20 cellular contexts compared by ENCODE assay signal in genomic region chr5:112710896-112711295, GRCh38. TPM values are rescaled to one million over a fixed set of nuclear protein-coding genes. Genes with fewer than 3 reads are reported as not detected.
DNase-seq lines count a peak whose midpoint lies in the region; ATAC-seq and TF ChIP-seq lines count a peak whose summit lies in the region.
"Had no signal": no experiment of that assay in that cellular context is flagged by ENCODE, and none has a peak within 500 bp of the region (broad histone marks: within the 10 kb centered on the region; RNA-seq: fewer than 3 reads in every experiment).

No MANE protein-coding gene starts in this region.

- peaks cover 34% of the 10 kb centered on the region for H3K36me3 ChIP-seq in Karpas-422 (ENCODE audit: insufficient read depth, low read length)
- H3K36me3 ChIP-seq in endocrine pancreas (ENCODE audit: control insufficient read depth, insufficient read depth, low read length) = no peaks in the 10 kb centered on the region
- no peaks in the 10 kb centered on the region for H3K36me3 ChIP-seq in heart left ventricle
- H3K36me3 ChIP-seq: HAP-1 had no signal

- ATAC-seq in GM18858 (IDR thresholded peaks at IDR 0.05; ENCODE audit: unreplicated experiment) (no peak), heart left ventricle (no peak)
- ATAC-seq: K562, SK-N-SH treated with all-trans-retinoic acid at 6 μM for 48 hours had no signal

- TF ChIP-seq POLR2A in heart left ventricle (IDR thresholded peaks at IDR 0.05) = no peak

- no peak overlapping the region for H2AFZ ChIP-seq in Karpas-422 (ENCODE audit: low read length)

- intact Hi-C loops in activated CD4-positive, alpha-beta T cell treated with anti-CD3 and anti-CD28 coated beads, Interleukin-2, amount 10 ng/mL, durations not matched to agents 24 days and 14 days (cut with micrococcal nuclease) = no loop called here
- intact Hi-C loops in heart left ventricle (cut with DNase I) = no loop called here

- TF ChIP-seq CTCF in neural crest cell (conservative IDR thresholded peaks at IDR 0.05) (no peak), heart left ventricle (IDR thresholded peaks at IDR 0.05) (no peak)

- H3K79me2 ChIP-seq in Karpas-422 (ENCODE audit: low read length) = peaks cover 85% of the 10 kb centered on the region

- H3K9me3 ChIP-seq in Karpas-422 (ENCODE audit: low read length) = no peaks in the 10 kb centered on the region
- H3K9me3 ChIP-seq in endocrine pancreas (ENCODE audit: control insufficient read depth, low read length) = no peaks in the 10 kb centered on the region
- H3K9me3 ChIP-seq in heart left ventricle = no peaks in the 10 kb centered on the region
- H3K9me3 ChIP-seq: Caco-2, HAP-1 had no signal

- no peaks in the 10 kb centered on the region for H3K9me2 ChIP-seq in Karpas-422 (replicated peaks; ENCODE audit: insufficient read depth, low read length)

- WGBS in heart left ventricle, 4 donors = 93 to 94% (median 93%) methylated on average over 4 of the region's 4 CpGs

- H3K27ac ChIP-seq in Karpas-422 (ENCODE audit: low read length) (peak overlapping the region; percentile 78; the same call in 1 of the 2 replicates), heart left ventricle (no peak overlapping the region)
- H3K27ac ChIP-seq: HL-60 had no signal

- H4K20me1 ChIP-seq in Karpas-422 (ENCODE audit: insufficient read depth, low read depth, low read length) = 0 out of 2 replicates have a peak, but pooled peaks cover 8% of the 10 kb centered on the region

- H3K27me3 ChIP-seq in Karpas-422 (ENCODE audit: low read length) (no peaks in the 10 kb centered on the region), endocrine pancreas (ENCODE audit: control insufficient read depth, insufficient read depth, low read length) (no peaks in the 10 kb centered on the region), heart left ventricle (no peaks in the 10 kb centered on the region)

- peaks cover 40% of the 10 kb centered on the region for H3K4me1 Mint-ChIP-seq in activated CD4-positive, alpha-beta T cell treated with anti-CD3 and anti-CD28 coated beads, Interleukin-2, amount 10 ng/mL, durations not matched to agents 24 days and 14 days
- H3K4me1 Mint-ChIP-seq in neural crest cell = peaks cover 41% of the 10 kb centered on the region

- no peak overlapping the region for H3K9ac ChIP-seq in Karpas-422 (ENCODE audit: low read length)
- H3K9ac ChIP-seq in endocrine pancreas (ENCODE audit: control insufficient read depth, insufficient read depth, low read length) = no peak overlapping the region

- H3K9me3 Mint-ChIP-seq in activated CD4-positive, alpha-beta T cell treated with anti-CD3 and anti-CD28 coated beads, Interleukin-2, amount 10 ng/mL, durations not matched to agents 24 days and 14 days = peaks cover 8% of the 10 kb centered on the region
- H3K9me3 Mint-ChIP-seq in neural crest cell = no peaks in the 10 kb centered on the region

- peaks cover 2% of the 10 kb centered on the region for H3K27me3 Mint-ChIP-seq in activated CD4-positive, alpha-beta T cell treated with anti-CD3 and anti-CD28 coated beads, Interleukin-2, amount 10 ng/mL, durations not matched to agents 24 days and 14 days
- H3K27me3 Mint-ChIP-seq in neural crest cell (ENCODE audit: low read depth) = no peaks in the 10 kb centered on the region

- H3K4me3 ChIP-seq in Karpas-422 (ENCODE audit: low read length) (no peak overlapping the region), endocrine pancreas (ENCODE audit: control insufficient read depth, insufficient read depth, low read length) (peak overlapping the region; percentile 93), heart left ventricle (no peak overlapping the region)
- H3K4me3 ChIP-seq: HAP-1, K562 had no signal

- peak; percentile 53 for DNase-seq in activated CD4-positive, alpha-beta T cell treated with anti-CD3 and anti-CD28 coated beads, Interleukin-2, amount 10 ng/mL, durations not matched to agents 24 days and 14 days
- no peak for DNase-seq in activated CD4-positive, alpha-beta T cell treated with anti-CD3 and anti-CD28 coated beads for 4 hours
- DNase-seq in Karpas-422 (no peak), neural crest cell (ENCODE audit: low read depth, low spot score) (no peak), heart left ventricle (no peak), NCI-H2171 treated with DMSO at 0.1 percent for 48 hours (lab: John Stamatoyannopoulos, UW) (no peak)
- DNase-seq: C1 segment of cervical spinal cord; Caco-2; DMS53; NCI-H1436 treated with DMSO at 0.1 percent for 48 hours; NCI-H2227 treated with DMSO at 0.1 percent for 48 hours; NCI-H524 treated with DMSO at 0.1 percent for 48 hours; NK-92 treated with Interleukin-12 subunit alpha and Interleukin-12 subunit beta, amount 100 ng/mL, for 24 hours; SHP77 treated with DMSO at 0.1 percent for 48 hours had no signal

- peaks cover 59% of the 10 kb centered on the region for H3K4me1 ChIP-seq in Karpas-422 (ENCODE audit: low read length)
- peaks cover 3% of the 10 kb centered on the region for H3K4me1 ChIP-seq in endocrine pancreas (ENCODE audit: control insufficient read depth, insufficient read depth, low read length)
- H3K4me1 ChIP-seq in heart left ventricle = peaks cover 0 to 67% (median 35%) of the 10 kb centered on the region in 12 donors

- H3K4me2 ChIP-seq in Karpas-422 (ENCODE audit: low read depth, low read length, poor library complexity, severe bottlenecking) = peak overlapping the region; percentile 74

- H3K4me3 Mint-ChIP-seq in activated CD4-positive, alpha-beta T cell treated with anti-CD3 and anti-CD28 coated beads, Interleukin-2, amount 10 ng/mL, durations not matched to agents 24 days and 14 days = no peak overlapping the region
- H3K4me3 Mint-ChIP-seq in neural crest cell = peak overlapping the region; percentile 76

- no peak overlapping the region for H3K27ac Mint-ChIP-seq in activated CD4-positive, alpha-beta T cell treated with anti-CD3 and anti-CD28 coated beads, Interleukin-2, amount 10 ng/mL, durations not matched to agents 24 days and 14 days
- no peak overlapping the region for H3K27ac Mint-ChIP-seq in neural crest cell (ENCODE audit: unreplicated experiment)

- H3K36me3 Mint-ChIP-seq in activated CD4-positive, alpha-beta T cell treated with anti-CD3 and anti-CD28 coated beads, Interleukin-2, amount 10 ng/mL, durations not matched to agents 24 days and 14 days (ENCODE audit: low read depth) = peaks cover 7% of the 10 kb centered on the region
- peaks cover 2% of the 10 kb centered on the region for H3K36me3 Mint-ChIP-seq in neural crest cell (ENCODE audit: low read depth)

RNA-seq across cellular contexts. Expression of gene APC, which starts 26.8 kb away (rescaled TPM):
- total RNA-seq in activated CD4-positive, alpha-beta T cell treated with anti-CD3 and anti-CD28 coated beads, Interleukin-2, amount 10 ng/mL, durations not matched to agents 24 days and 14 days = 19.1 and 20.4 TPM in 2 replicates
- total RNA-seq in Karpas-422 (2014; rRNA removed; shearing (Covaris generic); ENCODE audit: low replicate concordance) = 76.8 and 103 TPM in 2 replicates
- 48.4 and 52.3 TPM in 2 replicates for total RNA-seq in neural crest cell
- total RNA-seq in heart left ventricle = 10 to 100 TPM; 34.0 to 65.3 (median 42.2) TPM
- 10 to 100 TPM in 1 of 2 donors, 1 to 10 TPM in 1; 3.8 to 13.1 TPM for polyA plus RNA-seq in heart left ventricle
